In genomic region chr4:5828005-5828391, GRCh38 we compare ENCODE assay signal across 21 cellular contexts.
"Had no signal": no experiment of that assay in that cellular context is flagged by ENCODE, and none has a peak within 500 bp of the region (broad histone marks: within the 10 kb centered on the region; RNA-seq: fewer than 3 reads in every experiment).

No MANE protein-coding gene starts in this region.

- H3K4me2 ChIP-seq: hepatocyte, smooth muscle cell had no signal

- H3K9me3 ChIP-seq: esophagus muscularis mucosa, ovary, right lobe of liver, stomach, thyroid gland had no signal

- DNase-seq: dermis blood vessel endothelial cell; effector memory CD4-positive, alpha-beta T cell; foreskin keratinocyte; left colon; natural killer cell; occipital lobe; ovary; retina; stimulated activated CD4-positive, alpha-beta T cell treated with anti-CD3 and anti-CD28 coated beads, Interleukin-12 subunit alpha, Interleukin-12 subunit beta, amount 100 ng/mL, for 4 hours; stimulated activated CD4-positive, alpha-beta T cell treated with anti-CD3 and anti-CD28 coated beads, Interleukin-1b, Interleukin-23, amount 100 ng/mL, for 48 hours; stimulated activated CD4-positive, alpha-beta T cell treated with anti-CD3 and anti-CD28 coated beads, Interleukin-4, amount 100 ng/mL, for 24 hours; stimulated activated naive CD4-positive, alpha-beta T cell treated with Interleukin-2 at 50 U/mL for 16 hours; stomach; thyroid gland; trophoblast cell had no signal

- H3K4me3 ChIP-seq: coronary artery, esophagus muscularis mucosa, hepatocyte, lung, ovary, right lobe of liver, smooth muscle cell, stomach, thyroid gland had no signal

- H3K27ac ChIP-seq: coronary artery, esophagus muscularis mucosa, foreskin keratinocyte, hepatocyte, ovary, right lobe of liver, stomach, thyroid gland had no signal

- H3K27me3 ChIP-seq: esophagus muscularis mucosa, foreskin keratinocyte, hepatocyte, ovary, right lobe of liver, stomach, thyroid gland had no signal

- H3K4me1 ChIP-seq: foreskin keratinocyte, right lobe of liver, thyroid gland had no signal

- H3K36me3 ChIP-seq: ovary, right lobe of liver, stomach, thyroid gland had no signal

- ATAC-seq: foreskin keratinocyte, left colon, natural killer cell, right lobe of liver had no signal
